Comparison of ENCODE assay signal across 10 cellular contexts in the genomic region with DNA sequence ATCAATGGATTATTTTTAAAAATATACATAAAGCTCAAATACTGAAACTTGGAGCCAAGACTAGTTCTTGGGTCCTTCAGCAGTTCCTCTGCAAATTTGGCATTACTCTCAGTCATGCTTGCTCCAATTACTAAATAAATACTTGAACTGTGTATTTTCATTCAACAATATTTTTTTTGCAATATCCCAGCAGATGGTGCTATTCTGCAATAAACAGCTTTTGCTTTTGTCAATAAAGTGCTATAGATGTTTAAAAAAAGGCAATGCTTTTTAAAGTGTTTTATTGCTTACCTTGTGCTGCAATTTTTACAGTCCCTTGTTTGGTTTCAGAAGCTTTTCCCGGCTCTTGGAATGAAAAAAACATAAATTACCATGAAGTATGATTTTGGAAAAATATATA.
DNase-seq lines count a peak whose midpoint lies in the region; ATAC-seq and TF ChIP-seq lines count a peak whose summit lies in the region.
"Had no signal": no experiment of that assay in that cellular context is flagged by ENCODE, and none has a peak within 500 bp of the region (broad histone marks: within the 10 kb centered on the region; RNA-seq: fewer than 3 reads in every experiment).

No MANE protein-coding gene starts in this region.

- H3K9me3 Mint-ChIP-seq in naive thymus-derived CD8-positive, alpha-beta T cell = peaks cover 0 to 3% (median 0%) of the 10 kb centered on the region in 9 donors
- H3K9me3 Mint-ChIP-seq in activated naive CD8-positive, alpha-beta T cell treated with anti-CD3 and anti-CD28 coated beads, Interleukin-2, amount 50 U/mL, for 24 hours = no peaks in the 10 kb centered on the region
- H3K9me3 Mint-ChIP-seq: activated naive CD4-positive, alpha-beta T cell treated with anti-CD3 and anti-CD28 coated beads, Interleukin-2, amount 50 U/mL, for 24 hours had no signal

- H3K27ac ChIP-seq in DND-41 (ENCODE audit: low read length) (no peak overlapping the region), prostate gland (no peak overlapping the region)

- intact Hi-C loops in prostate gland (cut with DNase I) = no loop called here

- no peaks in the 10 kb centered on the region for H4K20me1 ChIP-seq in DND-41 (ENCODE audit: insufficient read depth, low read length)

- no peak overlapping the region for H3K4me3 Mint-ChIP-seq in naive thymus-derived CD8-positive, alpha-beta T cell
- H3K4me3 Mint-ChIP-seq in activated naive CD8-positive, alpha-beta T cell treated with anti-CD3 and anti-CD28 coated beads, Interleukin-2, amount 50 U/mL, for 24 hours = no peak overlapping the region
- H3K4me3 Mint-ChIP-seq: activated naive CD4-positive, alpha-beta T cell treated with anti-CD3 and anti-CD28 coated beads, Interleukin-2, amount 50 U/mL, for 24 hours had no signal

- 5% methylated on average over 1 of the region's 1 CpG for WGBS in prostate gland

- POLR2A ChIA-PET in naive thymus-derived CD8-positive, alpha-beta T cell (lab: Charles Lee) = no interaction called here

- H3K4me2 ChIP-seq in DND-41 (ENCODE audit: insufficient read depth, low read length) = no peak overlapping the region

- no peak overlapping the region for H3K9ac ChIP-seq in DND-41 (ENCODE audit: low read depth, low read length)

- H3K79me2 ChIP-seq in DND-41 (ENCODE audit: insufficient read depth, low read length) = no peaks in the 10 kb centered on the region

- H3K36me3 ChIP-seq in DND-41 (ENCODE audit: insufficient read depth, low read length) = no peaks in the 10 kb centered on the region
- no peaks in the 10 kb centered on the region for H3K36me3 ChIP-seq in prostate gland

- no peaks in the 10 kb centered on the region for H3K4me1 Mint-ChIP-seq in naive thymus-derived CD8-positive, alpha-beta T cell
- H3K4me1 Mint-ChIP-seq in activated naive CD8-positive, alpha-beta T cell treated with anti-CD3 and anti-CD28 coated beads, Interleukin-2, amount 50 U/mL, for 24 hours = no peaks in the 10 kb centered on the region
- H3K4me1 Mint-ChIP-seq: activated naive CD4-positive, alpha-beta T cell treated with anti-CD3 and anti-CD28 coated beads, Interleukin-2, amount 50 U/mL, for 24 hours had no signal

- no peak overlapping the region for H2AFZ ChIP-seq in DND-41 (ENCODE audit: low read depth, low read length)

- H3K27me3 ChIP-seq in DND-41 (ENCODE audit: insufficient read depth, low read length, poor library complexity) (peaks cover 8% of the 10 kb centered on the region), prostate gland (replicated peaks; ENCODE audit: insufficient read depth) (no peaks in the 10 kb centered on the region)

- H3K4me3 ChIP-seq in DND-41 (ENCODE audit: low read depth in 1 of 2, low read length in 2 of 2) (no peak overlapping the region), prostate gland (no peak overlapping the region)

- no peak for DNase-seq in DND-41
- peak; percentile 78 for DNase-seq in NCI-H1436 (lab: John Stamatoyannopoulos, UW)
- DNase-seq in SW480 (ENCODE audit: low spot score) = peak; percentile 11
- DNase-seq in myocyte (ENCODE audit: low read depth) = peak; percentile 26
- no peak for DNase-seq in naive thymus-derived CD8-positive, alpha-beta T cell
- DNase-seq in activated naive CD8-positive, alpha-beta T cell treated with anti-CD3 and anti-CD28 coated beads, Interleukin-2, amount 50 U/mL, for 24 hours = no peak
- no peak for DNase-seq in medulla oblongata (ENCODE audit: extremely low spot score)
- no peak for DNase-seq in prostate gland (ENCODE audit: low spot score)
- DNase-seq: stimulated activated naive CD4-positive, alpha-beta T cell treated with Interleukin-2 at 50 U/mL for 16 hours had no signal

- ATAC-seq in DND-41 (ENCODE audit: insufficient read depth, low read depth) = no peak
- ATAC-seq in naive thymus-derived CD8-positive, alpha-beta T cell = no peak
- ATAC-seq in activated naive CD8-positive, alpha-beta T cell treated with anti-CD3 and anti-CD28 coated beads, Interleukin-2, amount 50 U/mL, for 24 hours = no peak

- no peaks in the 10 kb centered on the region for H3K36me3 Mint-ChIP-seq in naive thymus-derived CD8-positive, alpha-beta T cell
- no peaks in the 10 kb centered on the region for H3K36me3 Mint-ChIP-seq in activated naive CD8-positive, alpha-beta T cell treated with anti-CD3 and anti-CD28 coated beads, Interleukin-2, amount 50 U/mL, for 24 hours (ENCODE audit: low read depth)
- H3K36me3 Mint-ChIP-seq: activated naive CD4-positive, alpha-beta T cell treated with anti-CD3 and anti-CD28 coated beads, Interleukin-2, amount 50 U/mL, for 24 hours had no signal

- TF ChIP-seq POLR2A in prostate gland (IDR thresholded peaks at IDR 0.05) = no peak

- H3K27me3 Mint-ChIP-seq in naive thymus-derived CD8-positive, alpha-beta T cell = peaks cover 0 to 1% (median 0%) of the 10 kb centered on the region in 5 donors
- no peaks in the 10 kb centered on the region for H3K27me3 Mint-ChIP-seq in activated naive CD8-positive, alpha-beta T cell treated with anti-CD3 and anti-CD28 coated beads, Interleukin-2, amount 50 U/mL, for 24 hours
- H3K27me3 Mint-ChIP-seq: activated naive CD4-positive, alpha-beta T cell treated with anti-CD3 and anti-CD28 coated beads, Interleukin-2, amount 50 U/mL, for 24 hours had no signal

- H3K9me3 ChIP-seq in DND-41 (ENCODE audit: insufficient read depth, low read length, severe bottlenecking) (no peaks in the 10 kb centered on the region), prostate gland (no peaks in the 10 kb centered on the region)

- no peak overlapping the region for H3K27ac Mint-ChIP-seq in naive thymus-derived CD8-positive, alpha-beta T cell
- H3K27ac Mint-ChIP-seq in activated naive CD8-positive, alpha-beta T cell treated with anti-CD3 and anti-CD28 coated beads, Interleukin-2, amount 50 U/mL, for 24 hours = no peak overlapping the region
- H3K27ac Mint-ChIP-seq: activated naive CD4-positive, alpha-beta T cell treated with anti-CD3 and anti-CD28 coated beads, Interleukin-2, amount 50 U/mL, for 24 hours had no signal

- TF ChIP-seq CTCF in DND-41 (IDR thresholded peaks at IDR 0.05; ENCODE audit: borderline replicate concordance, extremely low read depth, low read length, poor library complexity, severe bottlenecking) (peak; percentile 48), prostate gland (IDR thresholded peaks at IDR 0.05) (no peak)

- H3K4me1 ChIP-seq in DND-41 (ENCODE audit: insufficient read depth, low read length) (no peaks in the 10 kb centered on the region), prostate gland (replicated peaks) (no peaks in the 10 kb centered on the region)

Comparison
In these comparisons a context has a peak if more than half of its experiments do, and no peak if none do; other contexts are left out.
1. DNase-seq: peak in NCI-H1436 (single experiment), SW480 (single experiment) and myocyte (single experiment); none in DND-41 (single experiment), naive thymus-derived CD8-positive, alpha-beta T cell (0 of 10), activated naive CD8-positive, alpha-beta T cell treated with anti-CD3 and anti-CD28 coated beads, Interleukin-2, amount 50 U/mL, for 24 hours (single experiment), medulla oblongata (single experiment) and prostate gland (single experiment).